Comparison of ENCODE assay signal across 20 cellular contexts in the genomic region with DNA sequence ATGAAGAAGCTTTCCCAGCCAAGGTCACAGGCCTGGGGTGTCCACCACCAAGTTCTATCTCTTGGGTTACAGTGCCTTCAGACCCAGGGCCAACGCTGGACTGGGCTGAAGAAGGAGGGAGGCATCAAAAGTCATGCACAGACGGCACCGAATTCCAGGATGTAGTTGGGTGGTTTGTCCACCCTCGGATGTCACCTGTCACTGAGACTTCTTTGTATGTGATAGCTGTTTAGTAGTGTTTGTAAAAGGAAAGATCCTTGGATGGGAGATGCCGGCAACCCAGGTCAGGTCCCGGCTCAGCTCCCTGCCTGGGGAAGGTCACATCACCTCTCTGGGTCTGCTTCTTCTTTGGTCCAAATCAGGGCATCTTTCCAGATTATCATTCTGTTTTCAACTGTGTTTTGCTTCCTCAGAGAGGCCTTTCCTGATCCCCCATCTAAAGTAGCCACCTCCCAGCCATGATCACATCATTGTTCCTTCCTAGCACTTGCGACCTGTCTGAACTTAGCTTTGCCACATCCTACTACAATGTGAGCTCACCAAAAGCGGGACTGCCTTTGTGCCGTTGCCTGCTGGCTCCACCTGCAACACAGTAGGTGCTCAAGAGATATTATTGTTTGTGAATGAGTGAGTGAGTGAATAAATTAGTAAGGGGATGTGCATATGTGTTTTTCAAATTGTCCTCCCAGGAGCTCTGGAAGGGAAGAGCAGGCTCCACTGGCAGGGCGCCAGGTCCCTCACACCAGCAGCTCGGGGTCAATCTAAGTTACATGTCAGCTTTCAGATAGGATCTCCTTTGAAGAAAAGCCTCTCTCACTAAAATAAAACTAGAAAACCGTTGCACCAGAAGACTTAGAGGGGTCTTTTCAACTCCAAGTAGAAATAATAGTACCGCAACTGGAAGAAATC. TPM values are rescaled to one million over a fixed set of nuclear protein-coding genes. Genes with fewer than 3 reads are reported as not detected.
DNase-seq lines count a peak whose midpoint lies in the region; ATAC-seq and TF ChIP-seq lines count a peak whose summit lies in the region.
"Had no signal": no experiment of that assay in that cellular context is flagged by ENCODE, and none has a peak within 500 bp of the region (broad histone marks: within the 10 kb centered on the region; RNA-seq: fewer than 3 reads in every experiment).

No MANE protein-coding gene starts in this region.

- H3K27me3 Mint-ChIP-seq in nephron (ENCODE audit: low read depth) = peaks cover 14% of the 10 kb centered on the region

- peaks cover 38% of the 10 kb centered on the region for H3K4me1 Mint-ChIP-seq in nephron

- TF ChIP-seq CTCF in nephron (IDR thresholded peaks at IDR 0.05; ENCODE audit: unreplicated experiment in 3 of 3) = no peak

- H3K27ac Mint-ChIP-seq in nephron = peak overlapping the region in 2 of 3 experiments; percentile 24 to 52
- H3K27ac Mint-ChIP-seq: activated CD4-positive, alpha-beta memory T cell treated with anti-CD3 and anti-CD28 coated beads for 36 hours; activated naive CD4-positive, alpha-beta T cell treated with anti-CD3 and anti-CD28 coated beads, Interleukin-2, amount 50 U/mL, for 72 hours; activated T-cell treated with anti-CD3 and anti-CD28 coated beads, Interleukin-2, amount 50 U/mL, for 24 hours; dendritic cell treated with granulocyte-macrophage colony-stimulating factor and Interleukin-4, amounts not matched to agents 40 ng/mL and 50 ng/mL, for 4 days; immature natural killer cell; nephron progenitor cell; stimulated activated naive B cell treated with anti-CD40 and anti-IgM and Interleukin-4, amounts not matched to agents 10 μg/mL and 1 μg/mL and 100 μg/mL, for 72 hours had no signal

- ATAC-seq in GM18502 (IDR thresholded peaks at IDR 0.05; ENCODE audit: poor library complexity, unreplicated experiment) = no peak
- ATAC-seq: activated naive CD4-positive, alpha-beta T cell treated with anti-CD3 and anti-CD28 coated beads, Interleukin-2, amount 50 U/mL, for 72 hours; stimulated activated naive B cell treated with anti-CD40 and anti-IgM and Interleukin-4, amounts not matched to agents 10 μg/mL and 1 μg/mL and 100 μg/mL, for 72 hours had no signal

- H3K9me3 Mint-ChIP-seq in nephron = no peaks in the 10 kb centered on the region
- H3K9me3 Mint-ChIP-seq: activated CD4-positive, alpha-beta memory T cell treated with anti-CD3 and anti-CD28 coated beads for 36 hours; activated naive CD4-positive, alpha-beta T cell treated with anti-CD3 and anti-CD28 coated beads, Interleukin-2, amount 50 U/mL, for 72 hours; activated T-cell treated with anti-CD3 and anti-CD28 coated beads, Interleukin-2, amount 50 U/mL, for 24 hours; dendritic cell treated with granulocyte-macrophage colony-stimulating factor and Interleukin-4, amounts not matched to agents 40 ng/mL and 50 ng/mL, for 4 days; immature natural killer cell; nephron progenitor cell had no signal

- no peaks in the 10 kb centered on the region for H3K36me3 Mint-ChIP-seq in nephron (ENCODE audit: low read depth)
- H3K36me3 Mint-ChIP-seq: activated CD4-positive, alpha-beta memory T cell treated with anti-CD3 and anti-CD28 coated beads for 36 hours; activated naive CD4-positive, alpha-beta T cell treated with anti-CD3 and anti-CD28 coated beads, Interleukin-2, amount 50 U/mL, for 72 hours; immature natural killer cell; stimulated activated naive B cell treated with anti-CD40 and anti-IgM and Interleukin-4, amounts not matched to agents 10 μg/mL and 1 μg/mL and 100 μg/mL, for 72 hours had no signal

- peak overlapping the region; percentile 62 to 82 (median 80) for H3K4me3 Mint-ChIP-seq in nephron
- H3K4me3 Mint-ChIP-seq: activated CD4-positive, alpha-beta memory T cell treated with anti-CD3 and anti-CD28 coated beads for 36 hours; activated T-cell treated with anti-CD3 and anti-CD28 coated beads, Interleukin-2, amount 50 U/mL, for 24 hours; dendritic cell treated with granulocyte-macrophage colony-stimulating factor and Interleukin-4, amounts not matched to agents 40 ng/mL and 50 ng/mL, for 4 days; immature natural killer cell; stimulated activated naive B cell treated with anti-CD40 and anti-IgM and Interleukin-4, amounts not matched to agents 10 μg/mL and 1 μg/mL and 100 μg/mL, for 72 hours had no signal

- DNase-seq in DMS79 treated with DMSO at 0.1 percent for 48 hours (lab: John Stamatoyannopoulos, UW) = peak; percentile 20
- no peak for DNase-seq in DMS79 (lab: John Stamatoyannopoulos, UW)
- DNase-seq in NCI-H2029 treated with DMSO at 0.1 percent for 48 hours (lab: John Stamatoyannopoulos, UW) = peak; percentile 60
- peak; percentile 27 for DNase-seq in cerebellum (ENCODE audit: low spot score)
- no peak for DNase-seq in NK-92 treated with Interleukin-12 subunit alpha and Interleukin-12 subunit beta, amount 100 ng/mL, for 24 hours (lab: John Stamatoyannopoulos, UW)
- DNase-seq in medulla oblongata (ENCODE audit: extremely low spot score) = no peak
- DNase-seq: activated CD4-positive, alpha-beta memory T cell treated with anti-CD3 and anti-CD28 coated beads for 36 hours; activated T-cell treated with anti-CD3 and anti-CD28 coated beads, Interleukin-2, amount 50 U/mL, for 24 hours; immature natural killer cell; NCI-H1694 treated with DMSO at 0.1 percent for 48 hours; NCI-H526 treated with DMSO at 0.1 percent for 48 hours; nephron progenitor cell; stimulated activated naive B cell treated with anti-CD40 and anti-IgM and Interleukin-4, amounts not matched to agents 10 μg/mL and 1 μg/mL and 100 μg/mL, for 72 hours; upper lobe of left lung had no signal

RNA-seq across cellular contexts. Expression of a gene that starts 2.1 kb away (rescaled TPM):
- total RNA-seq in cerebellum = 17.3 TPM
- total RNA-seq: activated CD4-positive, alpha-beta memory T cell treated with anti-CD3 and anti-CD28 coated beads for 36 hours; activated naive CD4-positive, alpha-beta T cell treated with anti-CD3 and anti-CD28 coated beads, Interleukin-2, amount 50 U/mL, for 72 hours; Daoy; HT-29 had no signal

Comparison
In these comparisons a context has a peak if more than half of its experiments do, and no peak if none do; other contexts are left out.
1. DNase-seq: peak in DMS79 treated with DMSO at 0.1 percent for 48 hours (single experiment), NCI-H2029 treated with DMSO at 0.1 percent for 48 hours (single experiment) and cerebellum (single experiment); none in DMS79 (single experiment), NK-92 treated with Interleukin-12 subunit alpha and Interleukin-12 subunit beta, amount 100 ng/mL, for 24 hours (single experiment) and medulla oblongata (single experiment).